23 cellular contexts compared by ENCODE assay signal in the genomic region with DNA sequence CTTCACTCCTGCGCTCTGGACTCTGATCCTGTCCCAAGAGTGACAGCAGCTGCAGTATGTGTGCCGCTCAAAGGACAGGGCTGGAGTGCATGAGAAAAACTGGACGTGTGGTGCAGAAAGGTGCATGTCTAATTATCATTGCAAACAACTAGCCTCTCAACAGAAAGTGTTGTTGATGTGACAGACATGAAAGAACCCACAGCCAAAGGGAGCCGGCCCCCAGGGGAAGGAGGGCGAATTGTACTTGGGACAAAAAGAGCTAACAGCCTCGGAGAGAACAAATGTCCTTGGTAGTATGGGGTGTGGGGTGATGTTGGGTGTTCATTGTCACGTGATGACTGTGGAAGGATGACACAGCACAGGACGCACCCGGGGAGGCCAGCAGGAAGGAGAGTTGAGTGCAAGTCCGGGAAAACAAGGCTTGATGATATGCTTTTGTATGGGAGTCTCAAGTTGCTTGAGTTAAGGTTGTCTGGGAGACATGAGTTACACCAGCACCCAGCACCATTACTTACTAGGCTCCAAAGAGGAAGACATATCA.
"Had no signal": no experiment of that assay in that cellular context is flagged by ENCODE, and none has a peak within 500 bp of the region (broad histone marks: within the 10 kb centered on the region; RNA-seq: fewer than 3 reads in every experiment).

No MANE protein-coding gene starts in this region.

- H3K27ac Mint-ChIP-seq: activated naive CD8-positive, alpha-beta T cell; brain; nephron; progenitor cell of endocrine pancreas; WTC11 had no signal

- H3K9me3 Mint-ChIP-seq: brain, nephron, WTC11 had no signal

- H3K36me3 Mint-ChIP-seq: activated naive CD8-positive, alpha-beta T cell; brain; WTC11 had no signal

- H3K9me3 ChIP-seq: adrenal gland, heart right ventricle, left ventricle myocardium inferior, thoracic aorta had no signal

- H3K4me1 ChIP-seq: adrenal gland had no signal

- H3K4me3 Mint-ChIP-seq: activated naive CD8-positive, alpha-beta T cell; nephron; WTC11 had no signal

- H3K27ac ChIP-seq: adrenal gland, heart right ventricle, left ventricle myocardium inferior, skin epidermis, thoracic aorta had no signal

- FAIRE-seq: urothelium cell line had no signal

- ATAC-seq: esophagus mucosa; heart right ventricle; sciatic nerve; stimulated activated naive CD8-positive, alpha-beta T cell treated with anti-CD3 and anti-CD28 coated beads, Interleukin-15, Interleukin-2, amounts not matched to agents 100 U/mL and 50 U/mL, for 24 hours; WTC11 had no signal

- DNase-seq: activated CD4-positive, alpha-beta T cell treated with anti-CD3 and anti-CD28 coated beads, Interleukin-2, amount 50 U/mL, for 48 hours; activated CD8-positive, alpha-beta memory T cell treated with anti-CD3 and anti-CD28 coated beads for 24 hours; activated effector memory CD4-positive, alpha-beta T cell treated with Interleukin-2 at 50 U/mL for 16 hours; activated naive CD4-positive, alpha-beta T cell treated with Interleukin-2 at 50 U/mL for 16 hours; adrenal gland; aorta; foreskin melanocyte; heart right ventricle; left ventricle myocardium inferior; stimulated activated CD4-positive, alpha-beta T cell treated with anti-CD3 and anti-CD28 coated beads, Interleukin-12 subunit alpha, Interleukin-12 subunit beta, amount 100 ng/mL, for 4 hours; stimulated activated CD4-positive, alpha-beta T cell treated with anti-CD3 and anti-CD28 coated beads, Interleukin-4, amount 100 ng/mL, for 1 hour; stimulated activated naive CD8-positive, alpha-beta T cell treated with anti-CD3 and anti-CD28 coated beads, Interleukin-15, Interleukin-2, amounts not matched to agents 100 U/mL and 50 U/mL, for 24 hours; T-helper 2 cell had no signal

- H3K36me3 ChIP-seq: adrenal gland, heart right ventricle, left ventricle myocardium inferior, thoracic aorta had no signal

- H3K4me3 ChIP-seq: adrenal gland, heart right ventricle, left ventricle myocardium inferior, skin epidermis, thoracic aorta had no signal
